In genomic region chr7:49630513-49630912, GRCh38 we compare ENCODE assay signal across 22 cellular contexts.
"Had no signal": no experiment of that assay in that cellular context is flagged by ENCODE, and none has a peak within 500 bp of the region (broad histone marks: within the 10 kb centered on the region; RNA-seq: fewer than 3 reads in every experiment).

No MANE protein-coding gene starts in this region.

- DNase-seq: activated CD4-positive, alpha-beta T cell treated with anti-CD3 and anti-CD28 coated beads for 48 hours; activated CD4-positive, alpha-beta T cell treated with anti-CD3 and anti-CD28 coated beads, Interleukin-2, amount 50 U/mL, for 4 hours; activated CD4-positive, CD25-positive, alpha-beta regulatory T cell treated with anti-CD3 and anti-CD28 coated beads, Interleukin-2, amount 50 U/mL, for 72 hours; activated CD8-positive, alpha-beta memory T cell treated with anti-CD3 and anti-CD28 coated beads, Interleukin-2, amount 50 U/mL, for 48 hours; activated CD8-positive, alpha-beta T cell treated with anti-CD3 and anti-CD28 coated beads, Interleukin-2, amount 10 ng/mL, durations not matched to agents 7 days and 5 days; activated naive CD4-positive, alpha-beta T cell; activated T-cell treated with anti-CD3 and anti-CD28 coated beads, Interleukin-2, amount 50 U/mL, for 1 hour; body of pancreas; KG1; NCI-H1048; NCI-H146; NCI-H187 treated with DMSO at 0.1 percent for 48 hours; NCI-H2081 treated with DMSO at 0.1 percent for 48 hours; NCI-H524; NCI-H748 treated with DMSO at 0.1 percent for 48 hours; Peyer's patch; SHP77 treated with DMSO at 0.1 percent for 48 hours; T-helper 17 cell; T-helper 9 cell had no signal

- H3K27me3 ChIP-seq: ascending aorta, body of pancreas, Peyer's patch had no signal

- H3K9me3 ChIP-seq: ascending aorta, body of pancreas, Peyer's patch had no signal

- H3K4me3 ChIP-seq: ascending aorta, body of pancreas, Peyer's patch had no signal

- H3K4me1 ChIP-seq: ascending aorta, body of pancreas, Peyer's patch had no signal

- H3K27ac ChIP-seq: ascending aorta, body of pancreas, Peyer's patch, RWPE1 had no signal

- H3K36me3 ChIP-seq: ascending aorta, Peyer's patch had no signal

- ATAC-seq: activated CD8-positive, alpha-beta T cell treated with anti-CD3 and anti-CD28 coated beads, Interleukin-2, amount 10 ng/mL, durations not matched to agents 7 days and 5 days; body of pancreas; T-helper 17 cell; WTC11 had no signal
